12 cellular contexts compared by ENCODE assay signal in genomic region chr6:36917541-36918193, GRCh38. TPM values are rescaled to one million over a fixed set of nuclear protein-coding genes. Genes with fewer than 3 reads are reported as not detected.
DNase-seq lines count a peak whose midpoint lies in the region; ATAC-seq and TF ChIP-seq lines count a peak whose summit lies in the region.
"Had no signal": no experiment of that assay in that cellular context is flagged by ENCODE, and none has a peak within 500 bp of the region (broad histone marks: within the 10 kb centered on the region; RNA-seq: fewer than 3 reads in every experiment).

No MANE protein-coding gene starts in this region.

- peaks cover 40% of the 10 kb centered on the region for H3K36me3 Mint-ChIP-seq in T-cell

- H2AFZ ChIP-seq in osteoblast (ENCODE audit: low read length), result no peak overlapping the region

- H3K4me1 ChIP-seq in SJSA1 (replicated peaks), result peaks cover 40% of the 10 kb centered on the region
- H3K4me1 ChIP-seq in osteoblast (ENCODE audit: insufficient read depth, low read length), result peaks cover 70% of the 10 kb centered on the region

- H3K4me2 ChIP-seq in osteoblast (ENCODE audit: insufficient read depth, low read length), result peak overlapping the region; percentile 26

- H3K27ac Mint-ChIP-seq in T-cell, result no peak overlapping the region

- CTCF ChIA-PET in T-cell (lab: Charles Lee), result no interaction called here

- POLR2A ChIA-PET in T-cell (lab: Charles Lee), result interaction anchor here (0.5 to 0.6 kb wide), 2 partner anchors 334 to 371 kb away, joined by 3 to 9 read pairs; no protein-coding TSS in a partner anchor

- no peaks in the 10 kb centered on the region for H3K9me3 Mint-ChIP-seq in T-cell

- H3K79me2 ChIP-seq in osteoblast (ENCODE audit: insufficient read depth, low read length), result no peaks in the 10 kb centered on the region

- H3K27ac ChIP-seq in SJSA1 (peak overlapping the region; percentile 11), osteoblast (ENCODE audit: low read depth, low read length) (peak overlapping the region; percentile 89)

- H3K27me3 ChIP-seq in SJSA1 (replicated peaks), result no peaks in the 10 kb centered on the region
- H3K27me3 ChIP-seq in osteoblast (ENCODE audit: insufficient read depth, low read length), result no peaks in the 10 kb centered on the region

- H3K36me3 ChIP-seq in SJSA1 (peaks cover 56% of the 10 kb centered on the region), osteoblast (ENCODE audit: insufficient read depth, low read length) (peaks cover 38% of the 10 kb centered on the region)

- ATAC-seq in T-cell (replicated peaks in 1 of 4) (no peak), HG02884 (IDR thresholded peaks at IDR 0.05; ENCODE audit: unreplicated experiment) (no peak)
- ATAC-seq: GM12878 had no signal

- H3K27me3 Mint-ChIP-seq in T-cell, result no peaks in the 10 kb centered on the region

- peaks cover 17% of the 10 kb centered on the region for H4K20me1 ChIP-seq in osteoblast (ENCODE audit: insufficient read depth, low read length)

- no peak overlapping the region for H3K4me3 ChIP-seq in SJSA1
- no peak overlapping the region for H3K4me3 ChIP-seq in fibroblast of the aortic adventitia (ENCODE audit: low read depth, low read length)
- H3K4me3 ChIP-seq in osteoblast (ENCODE audit: insufficient read depth, low read length), result no peak overlapping the region
- H3K4me3 ChIP-seq: GM12878 had no signal

- peaks cover 18 to 31% (median 20%) of the 10 kb centered on the region in 3 donors for H3K4me1 Mint-ChIP-seq in T-cell

- H3K9me3 ChIP-seq in SJSA1 (replicated peaks) (no peaks in the 10 kb centered on the region; the same call in 1 of the 2 replicates), osteoblast (ENCODE audit: low read depth, low read length) (no peaks in the 10 kb centered on the region)

- H3K4me3 Mint-ChIP-seq in T-cell, result no peak overlapping the region

- DNase-seq in SJSA1 (ENCODE audit: low read depth in 1 of 2, low spot score in 2 of 2) (peak in 1 of 2 experiments; percentile 57), fibroblast of the aortic adventitia (ENCODE audit: low read depth) (peak; percentile 99), osteoblast (ENCODE audit: insufficient read length, low spot score, missing footprints) (no peak), ureter (ENCODE audit: low spot score) (peak; percentile 58), T-cell (no peak), NCI-H1092 (lab: John Stamatoyannopoulos, UW) (no peak), NCI-H1930 (lab: John Stamatoyannopoulos, UW) (no peak)
- DNase-seq: NCI-H2171 treated with DMSO at 0.1 percent for 48 hours, RPMI8226 had no signal

- TF ChIP-seq CTCF in fibroblast of the aortic adventitia (IDR thresholded peaks at IDR 0.05; ENCODE audit: insufficient read depth, low read length) (no peak), osteoblast (IDR thresholded peaks at IDR 0.05; ENCODE audit: extremely low read depth, low read depth, low read length) (no peak)

RNA-seq across cellular contexts. Expression of gene C6orf89, which starts 31.9 kb away (rescaled TPM):
- total RNA-seq in SJSA1 (2014; rRNA removed; shearing (Covaris generic)), result 33.7 and 47.6 TPM in 2 replicates
- 23.8 and 58.2 TPM in 2 replicates for total RNA-seq in fibroblast of the aortic adventitia (ENCODE audit: low replicate concordance)
- 59.0 and 60.1 TPM in 2 replicates for total RNA-seq in osteoblast
- 71.4 TPM for total RNA-seq in ureter
- total RNA-seq in T-cell, result 10 to 100 TPM; 32.6 to 57.9 (median 46.1) TPM

RNA-seq across cellular contexts. Expression of gene PI16, which starts 36.9 kb away (rescaled TPM):
- not detected in 2 replicates for total RNA-seq in SJSA1 (2014; rRNA removed; shearing (Covaris generic))
- 1.5 and 6.3 TPM in 2 replicates for total RNA-seq in fibroblast of the aortic adventitia (ENCODE audit: low replicate concordance)
- 1.8 TPM in 2 replicates for total RNA-seq in osteoblast
- 15.4 TPM for total RNA-seq in ureter
- 10 to 100 TPM in 1 of 5 donors, 1 to 10 TPM in 4; 3.5 to 27.6 (median 7.8) TPM for total RNA-seq in T-cell
- total RNA-seq: endothelial cell of umbilical vein, GM12878 had no signal

RNA-seq across cellular contexts. Expression of gene PPIL1, which starts 43.1 kb away (rescaled TPM):
- 46.2 and 83.6 TPM in 2 replicates for total RNA-seq in SJSA1 (2014; rRNA removed; shearing (Covaris generic))
- total RNA-seq in fibroblast of the aortic adventitia (ENCODE audit: low replicate concordance) (11.4 and 36.9 TPM in 2 replicates), osteoblast (9.8 and 10.9 TPM in 2 replicates), ureter (39.1 TPM), T-cell (10 to 100 TPM in 3 of 5 donors, 1 to 10 TPM in 2; 5.0 to 14.4 (median 10.6) TPM)

Comparison
In these comparisons a context has a peak if more than half of its experiments do, and no peak if none do; other contexts are left out.
1. DNase-seq: peak in fibroblast of the aortic adventitia (single experiment) and ureter (single experiment); none in osteoblast (single experiment), T-cell (0 of 34), NCI-H1092 (single experiment) and NCI-H1930 (0 of 2).